ENCODE assay signal across 28 cellular contexts in genomic region chr6:116012966-116013365, GRCh38. TPM values are rescaled to one million over a fixed set of nuclear protein-coding genes. Genes with fewer than 3 reads are reported as not detected.
DNase-seq lines count a peak whose midpoint lies in the region; ATAC-seq and TF ChIP-seq lines count a peak whose summit lies in the region.
"Had no signal": no experiment of that assay in that cellular context is flagged by ENCODE, and none has a peak within 500 bp of the region (broad histone marks: within the 10 kb centered on the region; RNA-seq: fewer than 3 reads in every experiment).

No MANE protein-coding gene starts in this region.

- H3K36me3 ChIP-seq in mammary epithelial cell (ENCODE audit: insufficient read depth, low read length) (no peaks in the 10 kb centered on the region), breast epithelium (no peaks in the 10 kb centered on the region)
- H3K36me3 ChIP-seq: HAP-1, heart left ventricle, upper lobe of right lung had no signal

- dilution Hi-C loops in mammary epithelial cell (cut with HindIII; ENCODE audit: low sequenced_read_pairs) = loop anchor here (5.0 kb wide), 1 partner anchor 79 kb away; no protein-coding TSS in a partner anchor

- H3K27ac ChIP-seq in mammary epithelial cell (ENCODE audit: insufficient read depth, low read depth, low read length) = peak overlapping the region; percentile 73
- H3K27ac ChIP-seq in breast epithelium = no peak overlapping the region
- H3K27ac ChIP-seq: upper lobe of right lung had no signal

- in situ Hi-C loops in mammary epithelial cell (cut with MboI; ENCODE audit: low sequenced_read_pairs in 2 of 2) = loop anchor here in 1 of 2 donors (5.0 kb wide), 1 partner anchor 84 kb away; no protein-coding TSS in a partner anchor

- CTCF ChIA-PET in mammary epithelial cell (lab: Charles Lee; ENCODE audit: low non-redundant PET) = interaction anchor here (0.6 kb wide), 1 partner anchor 88 kb away, joined by 3 read pairs; no protein-coding TSS in a partner anchor

- H3K4me1 ChIP-seq in mammary epithelial cell (ENCODE audit: insufficient read depth, low read length) (peaks cover 68% of the 10 kb centered on the region), breast epithelium (no peaks in the 10 kb centered on the region)
- H3K4me1 ChIP-seq: HAP-1 had no signal

- peak overlapping the region; percentile 40 for H3K4me2 ChIP-seq in mammary epithelial cell (ENCODE audit: insufficient read depth, low read depth, low read length)

- H3K27me3 ChIP-seq in mammary epithelial cell (ENCODE audit: insufficient read depth, low read length) = no peaks in the 10 kb centered on the region
- H3K27me3 ChIP-seq in breast epithelium = no peaks in the 10 kb centered on the region
- H3K27me3 ChIP-seq: heart left ventricle, upper lobe of right lung had no signal

- H3K79me2 ChIP-seq in mammary epithelial cell (ENCODE audit: insufficient read depth, low read length) = peaks cover 23% of the 10 kb centered on the region

- H4K20me1 ChIP-seq in mammary epithelial cell (ENCODE audit: insufficient read depth, low read length) = no peaks in the 10 kb centered on the region

- TF ChIP-seq POLR2A in breast epithelium (IDR thresholded peaks at IDR 0.05) = no peak

- TF ChIP-seq CTCF in mammary epithelial cell (conservative IDR thresholded peaks at IDR 0.05 in 1 of 2, IDR thresholded peaks at IDR 0.05 in 1 of 2; ENCODE audit: extremely low read depth in 1 of 2, insufficient read depth in 1 of 2, low read depth in 1 of 2, low read length in 2 of 2) (no peak), breast epithelium (IDR thresholded peaks at IDR 0.05) (no peak)

- H3K9me3 ChIP-seq in mammary epithelial cell (replicated peaks; ENCODE audit: insufficient read depth, low read length) (no peaks in the 10 kb centered on the region), breast epithelium (no peaks in the 10 kb centered on the region)
- H3K9me3 ChIP-seq: HAP-1, heart left ventricle, upper lobe of right lung had no signal

- ATAC-seq in GM18870 (IDR thresholded peaks at IDR 0.05; ENCODE audit: unreplicated experiment) (no peak), GM19467 (IDR thresholded peaks at IDR 0.05; ENCODE audit: unreplicated experiment) (no peak), GM19351 (IDR thresholded peaks at IDR 0.05; ENCODE audit: unreplicated experiment) (no peak)
- ATAC-seq: activated CD4-positive, alpha-beta T cell treated with anti-CD3 and anti-CD28 coated beads for 36 hours; activated CD8-positive, alpha-beta T cell treated with anti-CD3 and anti-CD28 coated beads, Interleukin-2, amount 10 ng/mL, durations not matched to agents 7 days and 5 days; heart left ventricle; sciatic nerve; SK-N-SH treated with all-trans-retinoic acid at 6 μM for 48 hours; stimulated activated naive B cell treated with anti-CD40 and anti-IgM and Interleukin-4, amounts not matched to agents 10 μg/mL and 1 μg/mL and 100 μg/mL, for 72 hours; upper lobe of right lung had no signal

- H3K4me3 ChIP-seq in mammary epithelial cell (replicated peaks in 1 of 3; ENCODE audit: insufficient read depth in 1 of 3, low read depth in 2 of 3, low read length in 3 of 3) (no peak overlapping the region), breast epithelium (no peak overlapping the region)
- H3K4me3 ChIP-seq: HAP-1, heart left ventricle, upper lobe of right lung had no signal

- intact Hi-C loops in mammary epithelial cell (cut with micrococcal nuclease) = loop anchor here (10.0 kb wide), 1 partner anchor 202 kb away; no protein-coding TSS in a partner anchor
- intact Hi-C loops in breast epithelium (cut with DNase I; ENCODE audit: low total_unique reads) = no loop called here

- BruUV-seq in mammary epithelial cell (replicated peaks; lab: Mats Ljungman, UMichigan) = no TSS peak

- DNase-seq in mammary epithelial cell = peak; percentile 57
- DNase-seq in breast epithelium (ENCODE audit: low spot score in 2 of 2) = no peak
- DNase-seq in astrocyte of the hippocampus (ENCODE audit: low read depth, low spot score) = peak; percentile 10
- DNase-seq in kidney tubule cell (ENCODE audit: low spot score) = peak; percentile 76
- DNase-seq in H4 (ENCODE audit: low spot score) = no peak
- DNase-seq: 8988T; activated CD4-positive, alpha-beta T cell treated with anti-CD3 and anti-CD28 coated beads for 36 hours; activated CD8-positive, alpha-beta T cell treated with anti-CD3 and anti-CD28 coated beads, Interleukin-2, amount 10 ng/mL, durations not matched to agents 7 days and 5 days; activated effector memory CD4-positive, alpha-beta T cell treated with anti-CD3 and anti-CD28 coated beads, Interleukin-2, amount 50 U/mL, for 16 hours; activated T-cell treated with anti-CD3 and anti-CD28 coated beads for 4 hours; effector memory CD4-positive, alpha-beta T cell; EL; heart left ventricle; KG1; mesendoderm; NCI-H1417 treated with DMSO at 0.1 percent for 48 hours; NCI-H2081 treated with DMSO at 0.1 percent for 48 hours; NCI-H748 treated with DMSO at 0.1 percent for 48 hours; posterior cingulate gyrus; stimulated activated naive B cell treated with anti-CD40 and anti-IgM and Interleukin-4, amounts not matched to agents 10 μg/mL and 1 μg/mL and 100 μg/mL, for 72 hours; T-helper 2 cell; upper lobe of right lung had no signal

- no peak overlapping the region for H2AFZ ChIP-seq in mammary epithelial cell (ENCODE audit: low read depth, low read length)

- no peak overlapping the region for H3K9ac ChIP-seq in mammary epithelial cell (ENCODE audit: insufficient read depth, low read length)

RNA-seq across cellular contexts. Expression of gene FRK, which starts 47.7 kb away (rescaled TPM):
- 1 to 10 TPM; 3.2 to 6.2 TPM for total RNA-seq in mammary epithelial cell
- 1.4 TPM for polyA plus RNA-seq in mammary epithelial cell
- 7.8 TPM for polyA minus RNA-seq in mammary epithelial cell
- total RNA-seq in breast epithelium = 10 to 100 TPM in 1 of 3 donors, 1 to 10 TPM in 1, under 1 TPM in 1; 0.64 to 10.5 (median 5.9) TPM
- total RNA-seq in H4 (2014; rRNA removed; shearing (Covaris generic)) = 0.21 and 0.39 TPM in 2 replicates

Comparison
In these comparisons a context has a peak if more than half of its experiments do, and no peak if none do; other contexts are left out.
1. DNase-seq: peak in mammary epithelial cell (single experiment), astrocyte of the hippocampus (single experiment) and kidney tubule cell (single experiment); none in breast epithelium (0 of 2) and H4 (single experiment).